Comparison of ENCODE assay signal across 7 cellular contexts in the genomic region with DNA sequence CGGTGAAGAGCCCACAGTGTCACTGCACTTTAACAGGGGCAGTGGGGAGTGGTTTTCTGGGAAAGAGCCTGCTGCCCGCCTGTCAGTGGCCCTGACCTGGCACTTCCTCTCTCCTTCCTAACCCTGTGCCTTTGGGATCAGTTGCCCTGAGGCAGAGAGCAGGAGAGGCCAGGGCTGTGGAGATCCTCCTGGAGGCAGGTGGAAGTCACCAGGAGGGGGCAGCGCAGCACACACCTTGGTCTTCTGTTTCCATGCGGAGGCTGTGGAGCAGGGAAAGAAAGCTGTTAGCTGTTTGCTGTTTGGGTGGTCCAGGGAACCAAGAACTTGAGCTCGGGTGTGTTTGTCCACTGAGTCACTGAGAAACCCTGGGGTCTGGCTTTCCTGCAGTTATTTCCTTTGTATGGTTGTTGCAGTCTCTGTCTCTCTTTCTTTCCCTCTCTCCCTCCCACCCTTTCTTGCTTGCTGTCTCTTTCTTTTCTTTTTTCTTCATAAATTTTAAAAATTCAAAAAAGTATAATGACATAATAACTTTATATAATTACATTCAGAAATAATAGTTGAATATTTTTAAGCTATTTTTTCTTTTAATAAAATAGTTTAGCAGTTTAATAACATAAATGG.
A peak's percentile ranks its signal among the peaks of the same experiment; 100 is the strongest.
DNase-seq lines count a peak whose midpoint lies in the region; ATAC-seq and TF ChIP-seq lines count a peak whose summit lies in the region.

No MANE protein-coding gene starts in this region.

- in situ Hi-C loops in brain microvascular endothelial cell (cut with HindIII; ENCODE audit: low pct_ligation_motif_present, low sequenced_read_pairs): no loop called here

- H3K4me3 ChIP-seq in brain microvascular endothelial cell (ENCODE audit: low read depth, low read length): no peak overlapping the region

- no peaks in the 10 kb centered on the region for H3K36me3 ChIP-seq in brain microvascular endothelial cell (replicated peaks)

- DNase-seq in RKO (ENCODE audit: low spot score) (peak; percentile 22), brain microvascular endothelial cell (peak; percentile 64), iPS DF 4.7 (ENCODE audit: extremely low read depth, low spot score) (peak; percentile 68)
- peak; percentile 65 for DNase-seq in stimulated activated CD4-positive, alpha-beta T cell treated with anti-CD3 and anti-CD28 coated beads, Interleukin-15, amount 100 ng/mL, for 24 hours

- H3K27me3 ChIP-seq in brain microvascular endothelial cell (replicated peaks): no peaks in the 10 kb centered on the region

- ATAC-seq in HG03045 (IDR thresholded peaks at IDR 0.05; ENCODE audit: unreplicated experiment) (peak; percentile 34), GM21528 (IDR thresholded peaks at IDR 0.05; ENCODE audit: low FRiP score, unreplicated experiment) (no peak)

- peak; percentile 87 for TF ChIP-seq CTCF in GM12874 (IDR thresholded peaks at IDR 0.05; ENCODE audit: insufficient read depth, low read depth, low read length)
- TF ChIP-seq CTCF in brain microvascular endothelial cell (IDR thresholded peaks at IDR 0.05; ENCODE audit: low read depth, low read length, missing control alignments): peak; percentile 89

- no peak overlapping the region for H3K27ac ChIP-seq in brain microvascular endothelial cell
